Comparison of ENCODE assay signal across 8 cellular contexts in the genomic region with DNA sequence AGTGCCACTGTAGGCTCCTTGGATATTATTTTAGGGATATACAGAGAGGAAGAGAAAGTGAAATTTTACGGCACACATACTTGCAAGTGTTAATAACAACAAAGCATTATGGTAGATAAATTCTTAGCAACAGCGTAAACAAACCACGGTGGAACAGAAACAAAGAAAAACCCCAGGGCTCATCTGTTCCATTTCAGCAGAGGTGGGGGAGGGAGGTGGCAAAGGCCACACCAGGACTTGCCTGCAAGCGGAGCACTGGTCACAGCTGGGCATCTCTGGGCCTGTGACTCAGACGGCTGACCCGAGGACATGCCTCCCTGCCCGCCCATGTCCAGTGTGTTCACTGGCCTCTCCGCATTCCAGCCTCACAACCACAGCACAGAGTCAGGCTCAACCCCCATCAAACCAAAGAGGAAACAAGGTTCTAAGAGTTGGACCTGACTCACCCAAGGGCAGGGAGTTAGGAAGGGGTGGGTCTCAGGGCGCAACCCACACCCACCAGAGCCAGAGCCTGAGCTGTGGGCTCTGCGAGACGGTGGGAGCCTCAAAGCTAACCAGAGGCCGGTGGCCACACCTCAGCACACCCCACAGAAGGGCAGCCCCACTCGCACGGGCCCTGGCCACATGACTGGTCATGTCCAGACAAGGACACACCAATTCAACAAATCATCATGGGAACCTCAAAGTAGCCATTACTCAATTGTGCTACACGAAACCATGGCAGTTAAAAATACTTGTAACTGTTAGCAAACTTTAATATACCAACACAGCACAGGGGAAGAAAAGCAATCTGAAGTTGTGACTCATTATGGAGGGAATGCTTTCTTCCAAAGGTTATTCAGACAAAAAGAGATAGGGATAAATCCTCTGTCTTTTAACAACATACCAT. TPM values are rescaled to one million over a fixed set of nuclear protein-coding genes. Genes with fewer than 3 reads are reported as not detected.
A peak's percentile ranks its signal among the peaks of the same experiment; 100 is the strongest.
DNase-seq lines count a peak whose midpoint lies in the region; ATAC-seq lines count a peak whose summit lies in the region.

No MANE protein-coding gene starts in this region.

- peak; percentile 77 for ATAC-seq in GM19467 (IDR thresholded peaks at IDR 0.05; ENCODE audit: unreplicated experiment)
- peak; percentile 66 for ATAC-seq in HG03565 (IDR thresholded peaks at IDR 0.05; ENCODE audit: unreplicated experiment)
- ATAC-seq in left ventricle myocardium superior = peak; percentile 89

- DNase-seq in COLO829 (ENCODE audit: low spot score) (peak; percentile 64), T follicular helper cell (ENCODE audit: low read depth) (peak; percentile 69), left ventricle myocardium superior (peak; percentile 89), retina (peak; percentile 44), cerebellum (ENCODE audit: low spot score) (no peak)

- intact Hi-C loops in left ventricle myocardium superior (cut with micrococcal nuclease) = no loop called here

- 7 to 30% (median 9%) methylated on average over 15 of the region's 15 CpGs for WGBS in adipose tissue, 3 donors

- peak overlapping the region; percentile 56 for H3K27ac ChIP-seq in adipose tissue (ENCODE audit: low read depth, low read length)

RNA-seq across cellular contexts. Expression of a gene that starts 10.7 kb away (rescaled TPM):
- polyA plus RNA-seq in adipose tissue = 10 to 100 TPM; 22.0 to 37.9 (median 22.1) TPM
- total RNA-seq in left ventricle myocardium superior (44.3 TPM), cerebellum (41.6 TPM)

RNA-seq across cellular contexts. Expression of a gene that starts 37.8 kb away (rescaled TPM):
- polyA plus RNA-seq in adipose tissue = 10 to 100 TPM in 2 of 3 donors, 1 to 10 TPM in 1; 4.7 to 24.7 (median 11.0) TPM
- total RNA-seq in left ventricle myocardium superior (32.3 TPM), cerebellum (15.9 TPM)
